ENCODE assay signal across 9 cellular contexts in genomic region chr5:178551059-178551458, GRCh38. TPM values are rescaled to one million over a fixed set of nuclear protein-coding genes. Genes with fewer than 3 reads are reported as not detected.
DNase-seq lines count a peak whose midpoint lies in the region; ATAC-seq, FAIRE-seq and TF ChIP-seq lines count a peak whose summit lies in the region.
"Had no signal": no experiment of that assay in that cellular context is flagged by ENCODE, and none has a peak within 500 bp of the region (broad histone marks: within the 10 kb centered on the region; RNA-seq: fewer than 3 reads in every experiment).

No MANE protein-coding gene starts in this region.

- SMC1A ChIA-PET in GM12878 (lab: Charles Lee; ENCODE audit: uncharacterized antibody, unreplicated experiment), result no interaction called here

- TF ChIP-seq POLR2A in GM12878 (IDR thresholded peaks at IDR 0.05; ENCODE audit: low read depth, low read length), result no peak

- H3K27ac Mint-ChIP-seq in CD4-positive, alpha-beta T cell, result no peak overlapping the region
- H3K27ac Mint-ChIP-seq in activated naive CD8-positive, alpha-beta T cell treated with anti-CD3 and anti-CD28 coated beads, Interleukin-2, amount 50 U/mL, for 24 hours, result no peak overlapping the region
- H3K27ac Mint-ChIP-seq: activated naive CD4-positive, alpha-beta T cell treated with anti-CD3 and anti-CD28 coated beads, Interleukin-2, amount 50 U/mL, for 24 hours had no signal

- H3K9ac ChIP-seq in Loucy (ENCODE audit: low read depth, low read length, poor library complexity, severe bottlenecking) (no peak overlapping the region), GM12878 (ENCODE audit: control insufficient read depth, insufficient read depth, low read length) (no peak overlapping the region)

- H3K27me3 ChIP-seq in CD4-positive, alpha-beta T cell (ENCODE audit: control insufficient read depth, insufficient read depth, low read length), result no peaks in the 10 kb centered on the region
- no peaks in the 10 kb centered on the region for H3K27me3 ChIP-seq in Loucy (ENCODE audit: insufficient read depth, low read length, poor library complexity, severe bottlenecking)
- H3K27me3 ChIP-seq in GM12878 (replicated peaks in 1 of 2; ENCODE audit: control insufficient read depth in 2 of 2, insufficient read depth in 2 of 2, low read length in 1 of 2), result no peaks in the 10 kb centered on the region
- H3K27me3 ChIP-seq in lower lobe of right lung (ENCODE audit: low read depth), result no peaks in the 10 kb centered on the region

- H3K4me3 ChIP-seq in Loucy (ENCODE audit: low read length, poor library complexity, severe bottlenecking) (no peak overlapping the region), GM12878 (no peak overlapping the region), lower lobe of right lung (no peak overlapping the region)

- CTCF ChIA-PET in CD4-positive, alpha-beta T cell (lab: Charles Lee), result no interaction called here
- CTCF ChIA-PET in GM12878 (lab: Yijun Ruan, JAX), result interaction anchor here (0.6 to 3.3 kb wide), 4 partner anchors 90 to 282 kb away, joined by 3 to 15 read pairs (median 8); no protein-coding TSS in a partner anchor

- H3K36me3 ChIP-seq in Loucy (ENCODE audit: insufficient read depth, low read length), result no peaks in the 10 kb centered on the region
- H3K36me3 ChIP-seq in GM12878 (ENCODE audit: control insufficient read depth in 2 of 2, insufficient read depth in 2 of 2, low read length in 1 of 2), result no peaks in the 10 kb centered on the region
- H3K36me3 ChIP-seq in lower lobe of right lung, result no peaks in the 10 kb centered on the region

- peaks cover 24% of the 10 kb centered on the region for H3K27me3 Mint-ChIP-seq in CD4-positive, alpha-beta T cell
- H3K27me3 Mint-ChIP-seq in activated naive CD8-positive, alpha-beta T cell treated with anti-CD3 and anti-CD28 coated beads, Interleukin-2, amount 50 U/mL, for 24 hours, result peaks cover 10% of the 10 kb centered on the region

- no TSS peak for BruUV-seq in GM12878 (replicated peaks; lab: Mats Ljungman, UMichigan)

- H3K79me2 ChIP-seq in Loucy (ENCODE audit: insufficient read depth, low read length) (no peaks in the 10 kb centered on the region), GM12878 (ENCODE audit: control insufficient read depth, insufficient read depth, low read length) (no peaks in the 10 kb centered on the region)

- RAD21 ChIA-PET in GM12878 (lab: Charles Lee; ENCODE audit: unreplicated experiment), result no interaction called here

- H3K4me1 Mint-ChIP-seq in CD4-positive, alpha-beta T cell (ENCODE audit: low read depth), result no peaks in the 10 kb centered on the region
- H3K4me1 Mint-ChIP-seq in activated naive CD8-positive, alpha-beta T cell treated with anti-CD3 and anti-CD28 coated beads, Interleukin-2, amount 50 U/mL, for 24 hours, result no peaks in the 10 kb centered on the region

- H3K9me2 ChIP-seq in Loucy (replicated peaks; ENCODE audit: low read depth, low read length), result no peaks in the 10 kb centered on the region

- no peaks in the 10 kb centered on the region for H3K36me3 Mint-ChIP-seq in CD4-positive, alpha-beta T cell (ENCODE audit: low read depth)
- H3K36me3 Mint-ChIP-seq in activated naive CD8-positive, alpha-beta T cell treated with anti-CD3 and anti-CD28 coated beads, Interleukin-2, amount 50 U/mL, for 24 hours (ENCODE audit: low read depth), result no peaks in the 10 kb centered on the region
- H3K36me3 Mint-ChIP-seq: activated naive CD4-positive, alpha-beta T cell treated with anti-CD3 and anti-CD28 coated beads, Interleukin-2, amount 50 U/mL, for 24 hours had no signal

- intact Hi-C loops in CD4-positive, alpha-beta T cell (cut with DNase I, micrococcal nuclease), result loop anchor here in 1 of 2 experiments (1.0 to 5.0 kb wide), 2 partner anchors 89 to 316 kb away; no protein-coding TSS in a partner anchor
- intact Hi-C loops in GM12878 (cut with micrococcal nuclease; ENCODE audit: unreplicated experiment) (loop anchor here (1.0 to 2.0 kb wide), 2 partner anchors 271 to 316 kb away; no protein-coding TSS in a partner anchor), lower lobe of right lung (cut with DNase I) (loop anchor here (10.0 kb wide), 1 partner anchor 266 kb away; no protein-coding TSS in a partner anchor)

- H3K4me2 ChIP-seq in Loucy (ENCODE audit: low read depth, low read length, poor library complexity, severe bottlenecking) (no peak overlapping the region), GM12878 (ENCODE audit: control insufficient read depth, insufficient read depth) (no peak overlapping the region)

- no peaks in the 10 kb centered on the region for H3K9me3 Mint-ChIP-seq in CD4-positive, alpha-beta T cell
- H3K9me3 Mint-ChIP-seq in activated naive CD8-positive, alpha-beta T cell treated with anti-CD3 and anti-CD28 coated beads, Interleukin-2, amount 50 U/mL, for 24 hours, result no peaks in the 10 kb centered on the region
- H3K9me3 Mint-ChIP-seq: activated naive CD4-positive, alpha-beta T cell treated with anti-CD3 and anti-CD28 coated beads, Interleukin-2, amount 50 U/mL, for 24 hours had no signal

- in situ Hi-C loops in GM12878 (cut with MboI), result loop anchor here (5.0 kb wide), 1 partner anchor 274 kb away; no protein-coding TSS in a partner anchor

- no peak overlapping the region for H3K27ac ChIP-seq in CD4-positive, alpha-beta T cell (ENCODE audit: low read depth, low read length)
- no peak overlapping the region for H3K27ac ChIP-seq in GM12878 (ENCODE audit: control insufficient read depth, insufficient read depth)
- H3K27ac ChIP-seq in lower lobe of right lung, result no peak overlapping the region

- no peak for FAIRE-seq in GM12878 (lab: Jason Lieb, UNC)

- H2AFZ ChIP-seq in Loucy (ENCODE audit: low read length) (no peak overlapping the region), GM12878 (ENCODE audit: control insufficient read depth, low read depth, low read length) (no peak overlapping the region)

- POLR2A ChIA-PET in CD4-positive, alpha-beta T cell (lab: Charles Lee), result no interaction called here
- POLR2A ChIA-PET in GM12878 (lab: Charles Lee), result no interaction called here

- H3K4me3 Mint-ChIP-seq in CD4-positive, alpha-beta T cell, result no peak overlapping the region
- H3K4me3 Mint-ChIP-seq in activated naive CD8-positive, alpha-beta T cell treated with anti-CD3 and anti-CD28 coated beads, Interleukin-2, amount 50 U/mL, for 24 hours, result no peak overlapping the region
- H3K4me3 Mint-ChIP-seq: activated naive CD4-positive, alpha-beta T cell treated with anti-CD3 and anti-CD28 coated beads, Interleukin-2, amount 50 U/mL, for 24 hours had no signal

- H3K9me3 ChIP-seq in CD4-positive, alpha-beta T cell (ENCODE audit: control insufficient read depth, low read length), result no peaks in the 10 kb centered on the region
- no peaks in the 10 kb centered on the region for H3K9me3 ChIP-seq in Loucy (ENCODE audit: insufficient read depth, low read depth, low read length)
- no peaks in the 10 kb centered on the region for H3K9me3 ChIP-seq in GM12878 (replicated peaks; ENCODE audit: control insufficient read depth, insufficient read depth, low read length)
- H3K9me3 ChIP-seq in lower lobe of right lung, result no peaks in the 10 kb centered on the region

- peak; percentile 23; the same call in 1 of the 2 replicates for TF ChIP-seq RAD21 in GM12878 (IDR thresholded peaks at IDR 0.05; ENCODE audit: insufficient read depth, low read depth, low read length)

- H4K20me1 ChIP-seq in Loucy (ENCODE audit: insufficient read depth, low read length, poor library complexity, severe bottlenecking) (no peaks in the 10 kb centered on the region), GM12878 (ENCODE audit: control insufficient read depth, insufficient read depth) (no peaks in the 10 kb centered on the region)

- no peak for ATAC-seq in CD4-positive, alpha-beta T cell (ENCODE audit: poor library complexity)
- no peak for ATAC-seq in GM12878
- no peak for ATAC-seq in lower lobe of right lung
- no peak for ATAC-seq in activated naive CD8-positive, alpha-beta T cell treated with anti-CD3 and anti-CD28 coated beads, Interleukin-2, amount 50 U/mL, for 24 hours

- no peak for DNase-seq in CD4-positive, alpha-beta T cell
- DNase-seq in GM12878 (ENCODE audit: low read depth, low spot score), result no peak
- no peak for DNase-seq in lower lobe of right lung
- DNase-seq in activated naive CD8-positive, alpha-beta T cell treated with anti-CD3 and anti-CD28 coated beads, Interleukin-2, amount 50 U/mL, for 24 hours, result no peak
- no peak for DNase-seq in NK-92 (lab: John Stamatoyannopoulos, UW; ENCODE audit: unreplicated experiment)
- DNase-seq in NK-92 treated with Interleukin-12 subunit alpha and Interleukin-12 subunit beta, amount 100 ng/mL, for 24 hours (lab: John Stamatoyannopoulos, UW), result no peak
- no peak for DNase-seq in activated gamma-delta T cell treated with Interleukin-2 at 50 U/mL for 16 hours

- peak; percentile 59 for TF ChIP-seq CTCF in CD4-positive, alpha-beta T cell (IDR thresholded peaks at IDR 0.05)
- TF ChIP-seq CTCF in Loucy (conservative IDR thresholded peaks at IDR 0.05; ENCODE audit: low read length), result peak; percentile 37
- TF ChIP-seq CTCF in GM12878 (IDR thresholded peaks at IDR 0.05 in 2 of 3, conservative IDR thresholded peaks at IDR 0.05 in 1 of 3; ENCODE audit: control insufficient read depth in 2 of 3, extremely low read depth in 1 of 3, insufficient read depth in 1 of 3, low read depth in 3 of 3, low read length in 3 of 3), result peak in 1 of 3 experiments; percentile 26; a peak in 3 of 6 replicates
- TF ChIP-seq CTCF in lower lobe of right lung (IDR thresholded peaks at IDR 0.05), result peak; percentile 53

- H3K4me1 ChIP-seq in Loucy (ENCODE audit: insufficient read depth, low read length, poor library complexity, severe bottlenecking) (no peaks in the 10 kb centered on the region), GM12878 (ENCODE audit: control insufficient read depth, insufficient read depth, low read length) (no peaks in the 10 kb centered on the region), lower lobe of right lung (no peaks in the 10 kb centered on the region)

- H3F3A ChIP-seq in Loucy (ENCODE audit: low read depth), result no peaks in the 10 kb centered on the region

- TF ChIP-seq EP300 in GM12878 (IDR thresholded peaks at IDR 0.05; ENCODE audit: borderline replicate concordance in 1 of 2, control insufficient read depth in 1 of 2, low read depth in 2 of 2, low read length in 2 of 2), result no peak

RNA-seq across cellular contexts. Expression of gene COL23A1, which starts 39.1 kb away (rescaled TPM):
- total RNA-seq in CD4-positive, alpha-beta T cell, result not detected
- not detected in 2 replicates for total RNA-seq in GM12878 (2013; cell fraction: nucleolus; rRNA removed)
- total RNA-seq in GM12878 (2014; rRNA removed) (0.05 and 0.11 TPM in 2 replicates), GM12878 (2014; rRNA removed; fragmentation: Illumina TruSeq; extraction: Trizol) (0.05 TPM in 1 of 2 replicates, not detected in the other), GM12878 (2021) (0.08 TPM in 1 of 2 replicates, not detected in the other), lower lobe of right lung (1.2 TPM)
- not detected for polyA plus RNA-seq in GM12878 (2011; ENCODE audit: low read depth)
- polyA plus RNA-seq in GM12878 (2011; rRNA removed) (not detected in 2 replicates), GM12878 (2014; fragmentation: Illumina TruSeq; extraction: Trizol) (0.03 TPM in 1 of 2 replicates, not detected in the other), GM12878 (2014; fragmentation: Nextera tagmentation; extraction: Ambion mirVana) (not detected), GM12878 (2014; rRNA removed) (0.09 TPM in 1 of 2 replicates, not detected in the other), GM12878 (2016; fragmentation: Nextera tagmentation; extraction: Ambion mirVana) (under 1 TPM; 0.07 to 0.83 TPM)
- polyA plus RNA-seq in GM12878 (2011; cell fraction: cytosol; rRNA removed), result not detected in 2 replicates
- polyA plus RNA-seq in GM12878 (2011; cell fraction: nucleus; rRNA removed), result 0.10 and 0.12 TPM in 2 replicates
- 0.08 TPM in 1 of 2 replicates, not detected in the other for polyA plus RNA-seq in GM12878 (2012)
- polyA minus RNA-seq in GM12878 (2011; rRNA and poly(A)+ RNA removed), result not detected in 2 replicates
- not detected in 2 replicates for polyA minus RNA-seq in GM12878 (2011; cell fraction: cytosol; rRNA and poly(A)+ RNA removed)
- polyA minus RNA-seq in GM12878 (2011; cell fraction: nucleus; rRNA and poly(A)+ RNA removed), result 0.12 and 0.29 TPM in 2 replicates
